ENCODE assay signal across 17 cellular contexts in the genomic region with DNA sequence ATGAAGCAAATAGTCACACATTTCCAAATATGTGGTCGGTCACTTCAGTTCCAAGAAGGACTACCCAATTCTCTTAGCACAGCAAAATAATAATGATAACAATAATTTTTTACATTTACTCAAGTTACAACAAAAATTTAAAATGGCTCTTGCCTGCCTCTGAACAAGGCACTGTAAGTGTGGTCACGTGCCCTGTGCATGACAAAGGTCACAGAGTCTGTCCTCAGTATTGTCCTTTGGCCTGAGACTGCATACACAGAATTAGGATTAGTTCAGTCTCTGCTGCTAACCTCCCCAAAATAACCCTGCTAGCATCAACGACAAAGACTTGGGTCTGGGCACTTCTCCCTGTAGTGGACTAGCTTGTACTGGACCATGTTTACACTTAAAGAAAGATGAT.
DNase-seq lines count a peak whose midpoint lies in the region; ATAC-seq, FAIRE-seq and TF ChIP-seq lines count a peak whose summit lies in the region.
"Had no signal": no experiment of that assay in that cellular context is flagged by ENCODE, and none has a peak within 500 bp of the region (broad histone marks: within the 10 kb centered on the region; RNA-seq: fewer than 3 reads in every experiment).

No MANE protein-coding gene starts in this region.

- in situ Hi-C loops in HepG2 (cut with HindIII; ENCODE audit: extremely low pct_ligation_motif_present, low pct_unique_long_range_greater_than_20kb), result no loop called here

- H3K4me1 Mint-ChIP-seq in nephron, result peaks cover 59% of the 10 kb centered on the region

- POLR2A ChIA-PET in HepG2 (lab: Yijun Ruan, JAX), result no interaction called here

- BruUV-seq in HepG2 (replicated peaks; lab: Mats Ljungman, UMichigan), result no TSS peak

- no peak for FAIRE-seq in HepG2 (lab: Jason Lieb, UNC)
- FAIRE-seq: A549, H1 had no signal

- no peaks in the 10 kb centered on the region for H3K27me3 Mint-ChIP-seq in nephron (ENCODE audit: low read depth)

- no peaks in the 10 kb centered on the region for H3K36me3 Mint-ChIP-seq in nephron (ENCODE audit: low read depth)
- H3K36me3 Mint-ChIP-seq: CD8-positive, alpha-beta T cell had no signal

- H2AFZ ChIP-seq in HepG2 (ENCODE audit: low read length), result no peak overlapping the region

- H3K27me3 ChIP-seq in cardiac muscle cell (no peaks in the 10 kb centered on the region), heart right ventricle (no peaks in the 10 kb centered on the region), HepG2 (ENCODE audit: control insufficient read depth in 1 of 2, insufficient read depth in 2 of 2, low read length in 2 of 2) (no peaks in the 10 kb centered on the region), skeletal muscle tissue (ENCODE audit: control insufficient read depth in 3 of 3, insufficient read depth in 3 of 3, low read length in 3 of 3) (no peaks in the 10 kb centered on the region)

- H3K4me1 ChIP-seq in cardiac muscle cell (ENCODE audit: low read depth) (peaks cover 46% of the 10 kb centered on the region), heart right ventricle (peaks cover 3 to 55% (median 21%) of the 10 kb centered on the region in 9 donors), HepG2 (ENCODE audit: insufficient read depth, low read length) (no peaks in the 10 kb centered on the region), skeletal muscle tissue (ENCODE audit: control insufficient read depth in 3 of 3, insufficient read depth in 3 of 3, low read length in 3 of 3) (peaks cover 13 to 36% (median 26%) of the 10 kb centered on the region in 3 donors)
- H3K4me1 ChIP-seq: A549 had no signal

- no peak overlapping the region for H3K4me3 Mint-ChIP-seq in nephron
- H3K4me3 Mint-ChIP-seq: CD8-positive, alpha-beta T cell; H9 had no signal

- TF ChIP-seq CTCF in cardiac muscle cell (IDR thresholded peaks at IDR 0.05; ENCODE audit: low read depth, low read length) (no peak), heart right ventricle (IDR thresholded peaks at IDR 0.05) (no peak), HepG2 (CRISPR knock-in tag; IDR thresholded peaks at IDR 0.05) (no peak), nephron (IDR thresholded peaks at IDR 0.05; ENCODE audit: unreplicated experiment in 3 of 3) (no peak)

- peaks cover 3% of the 10 kb centered on the region for H3K9me3 Mint-ChIP-seq in nephron
- H3K9me3 Mint-ChIP-seq: CD8-positive, alpha-beta T cell; H9 had no signal

- no peak for TF ChIP-seq POLR2A in HepG2 (IDR thresholded peaks at IDR 0.05; ENCODE audit: insufficient read depth in 1 of 2, low read depth in 2 of 2, low read length in 2 of 2)

- H3K27ac ChIP-seq in cardiac muscle cell (peak overlapping the region; percentile 27), heart right ventricle (peak overlapping the region in 1 of 10 donors; percentile 67), HepG2 (ENCODE audit: extremely low read length, insufficient read depth, low read length) (no peak overlapping the region), skeletal muscle tissue (ENCODE audit: low read depth, low read length) (peak overlapping the region; percentile 98)
- H3K27ac ChIP-seq: 22Rv1, A549 had no signal

- H3K9ac ChIP-seq in HepG2 (ENCODE audit: insufficient read depth, low read depth, low read length) (no peak overlapping the region), skeletal muscle tissue (ENCODE audit: low read depth in 1 of 3, low read length in 3 of 3) (peak overlapping the region in 2 of 3 donors; percentile 77 to 78)

- no peak overlapping the region for H3K4me2 ChIP-seq in HepG2 (ENCODE audit: low read depth, low read length)
- H3K4me2 ChIP-seq: A549 had no signal

- H3K27ac Mint-ChIP-seq in nephron, result peak overlapping the region in 2 of 3 experiments; percentile 40 to 75
- H3K27ac Mint-ChIP-seq: CD8-positive, alpha-beta T cell had no signal

- H3K4me3 ChIP-seq in cardiac muscle cell (no peak overlapping the region), heart right ventricle (no peak overlapping the region), HepG2 (replicated peaks in 1 of 3; ENCODE audit: insufficient read depth in 1 of 3, low read depth in 2 of 3, low read length in 3 of 3) (no peak overlapping the region), skeletal muscle tissue (ENCODE audit: low read length in 3 of 3) (no peak overlapping the region)
- H3K4me3 ChIP-seq: A549 had no signal

- 59% methylated on average over 3 of the region's 3 CpGs for WGBS in heart right ventricle, 2 donors
- 7% methylated on average over 3 of the region's 3 CpGs for WGBS in HepG2 (ENCODE audit: low lambda C conversion rate)

- no peaks in the 10 kb centered on the region for H3K9me3 ChIP-seq in cardiac muscle cell (ENCODE audit: low read depth)
- H3K9me3 ChIP-seq in heart right ventricle, result peaks cover 0 to 7% (median 0%) of the 10 kb centered on the region in 11 donors
- no peaks in the 10 kb centered on the region for H3K9me3 ChIP-seq in HepG2 (ENCODE audit: low read length)
- H3K9me3 ChIP-seq in skeletal muscle tissue (ENCODE audit: control insufficient read depth in 3 of 3, low read length in 3 of 3), result no peaks in the 10 kb centered on the region
- H3K9me3 ChIP-seq: A549 had no signal

- TF ChIP-seq EP300 in HepG2 (IDR thresholded peaks at IDR 0.05; ENCODE audit: low read depth in 2 of 2, low read length in 2 of 2), result no peak
- TF ChIP-seq EP300 in HepG2 (CRISPR knock-in tag; IDR thresholded peaks at IDR 0.05; ENCODE audit: borderline replicate concordance), result no peak

- H3K79me2 ChIP-seq in HepG2 (ENCODE audit: insufficient read depth, low read length), result no peaks in the 10 kb centered on the region

- TF ChIP-seq RAD21 in HepG2 (CRISPR knock-in tag; IDR thresholded peaks at IDR 0.05), result no peak

- intact Hi-C loops in heart right ventricle (cut with DNase I), result loop anchor here in 1 of 10 donors (10.0 kb wide), 1 partner anchor 484 kb away; no protein-coding TSS in a partner anchor
- intact Hi-C loops in HepG2 (cut with micrococcal nuclease; ENCODE audit: unreplicated experiment), result no loop called here

- ATAC-seq in heart right ventricle, result no peak
- peak; percentile 59 for ATAC-seq in HepG2
- ATAC-seq in GM21390 (IDR thresholded peaks at IDR 0.05; ENCODE audit: unreplicated experiment), result no peak
- ATAC-seq: A549; CD8-positive, alpha-beta T cell had no signal

- CTCF ChIA-PET in HepG2 (lab: Yijun Ruan, JAX; ENCODE audit: low intra/inter-chr PET ratio, low total read pairs), result no interaction called here

- H3K36me3 ChIP-seq in cardiac muscle cell (no peaks in the 10 kb centered on the region), heart right ventricle (no peaks in the 10 kb centered on the region), HepG2 (replicated peaks in 1 of 2; ENCODE audit: control insufficient read depth in 1 of 2, insufficient read depth in 2 of 2, low read length in 2 of 2) (no peaks in the 10 kb centered on the region), skeletal muscle tissue (ENCODE audit: control insufficient read depth in 3 of 3, insufficient read depth in 3 of 3, low read length in 3 of 3) (no peaks in the 10 kb centered on the region)

- no peaks in the 10 kb centered on the region for H4K20me1 ChIP-seq in HepG2 (ENCODE audit: insufficient read depth, low read length)

- DNase-seq in cardiac muscle cell (ENCODE audit: low read depth in 1 of 2, low spot score in 1 of 2) (no peak), heart right ventricle (no peak), HepG2 (ENCODE audit: low spot score) (no peak), NCI-H82 treated with DMSO at 0.1 percent for 48 hours (lab: John Stamatoyannopoulos, UW; ENCODE audit: unreplicated experiment) (no peak), superior temporal gyrus (ENCODE audit: extremely low spot score) (no peak)
- DNase-seq: AML-193; Calu3; CD8-positive, alpha-beta T cell; DMS79 treated with DMSO at 0.1 percent for 48 hours; GF-D8; H9 had no signal

TF ChIP-seq in HepG2, 621 proteins besides CTCF, POLR2A, EP300 and RAD21 (continues in another document):
- TF ChIP-seq BHLHE40 (IDR thresholded peaks at IDR 0.05; ENCODE audit: low read length) (peak; percentile 55), TMF1 (CRISPR knock-in tag; IDR thresholded peaks at IDR 0.05; ENCODE audit: low read depth) (no peak), MEF2D (CRISPR knock-in tag; IDR thresholded peaks at IDR 0.05) (no peak), JUNB (CRISPR knock-in tag; IDR thresholded peaks at IDR 0.05; ENCODE audit: borderline replicate concordance) (no peak), MTA1 (CRISPR knock-in tag; IDR thresholded peaks at IDR 0.05; ENCODE audit: borderline replicate concordance) (no peak), ZNF326 (CRISPR knock-in tag; IDR thresholded peaks at IDR 0.05; ENCODE audit: borderline replicate concordance) (no peak), ESRRA (CRISPR knock-in tag; IDR thresholded peaks at IDR 0.05; ENCODE audit: low read depth) (0 out of 2 replicates have a peak, but pooled peaks have one; percentile 34), ARNT2 (CRISPR knock-in tag; IDR thresholded peaks at IDR 0.05; ENCODE audit: low read depth) (no peak), GPN1 (CRISPR knock-in tag; IDR thresholded peaks at IDR 0.05; ENCODE audit: borderline replicate concordance) (no peak)
- TF ChIP-seq, protein P1, sequence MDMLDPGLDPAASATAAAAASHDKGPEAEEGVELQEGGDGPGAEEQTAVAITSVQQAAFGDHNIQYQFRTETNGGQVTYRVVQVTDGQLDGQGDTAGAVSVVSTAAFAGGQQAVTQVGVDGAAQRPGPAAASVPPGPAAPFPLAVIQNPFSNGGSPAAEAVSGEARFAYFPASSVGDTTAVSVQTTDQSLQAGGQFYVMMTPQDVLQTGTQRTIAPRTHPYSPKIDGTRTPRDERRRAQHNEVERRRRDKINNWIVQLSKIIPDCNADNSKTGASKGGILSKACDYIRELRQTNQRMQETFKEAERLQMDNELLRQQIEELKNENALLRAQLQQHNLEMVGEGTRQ (IDR thresholded peaks at IDR 0.05; ENCODE audit: low read depth, low read length), result peak; percentile 46
- TF ChIP-seq, protein P1 (CRISPR knock-in tag; IDR thresholded peaks at IDR 0.05; ENCODE audit: borderline replicate concordance), result peak; percentile 66; the same call in 1 of the 2 replicates
- TF ChIP-seq, protein P2, sequence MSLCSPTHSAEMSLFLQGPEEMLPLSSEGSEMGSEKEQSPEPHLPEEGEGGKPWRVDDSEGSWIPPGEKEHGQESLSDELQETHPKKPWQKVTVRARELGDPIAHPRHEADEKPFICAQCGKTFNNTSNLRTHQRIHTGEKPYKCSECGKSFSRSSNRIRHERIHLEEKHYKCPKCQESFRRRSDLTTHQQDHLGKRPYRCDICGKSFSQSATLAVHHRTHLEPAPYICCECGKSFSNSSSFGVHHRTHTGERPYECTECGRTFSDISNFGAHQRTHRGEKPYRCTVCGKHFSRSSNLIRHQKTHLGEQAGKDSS (CRISPR knock-in tag; IDR thresholded peaks at IDR 0.05; ENCODE audit: borderline replicate concordance, low read depth), result no peak
